ENCODE assay signal across 13 cellular contexts in the genomic region with DNA sequence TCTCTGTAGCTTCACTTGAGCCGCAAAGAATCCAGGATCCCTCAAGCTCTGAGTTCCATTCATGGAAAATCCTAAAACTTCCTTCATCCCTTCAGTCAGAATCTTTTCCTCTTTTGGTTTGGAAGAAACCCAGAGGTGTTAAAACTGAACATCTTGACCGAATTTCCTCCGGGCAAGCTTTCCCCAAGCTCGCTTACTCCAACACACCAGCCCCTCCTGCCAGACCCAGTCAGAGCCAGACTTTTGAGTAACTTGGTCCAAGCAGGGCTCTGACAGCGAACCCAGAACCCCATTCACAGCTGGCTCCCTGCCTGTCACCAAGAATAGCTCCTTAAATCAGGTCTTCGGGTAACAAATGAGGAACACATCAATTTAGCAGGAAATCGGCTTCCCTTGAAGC. TPM values are rescaled to one million over a fixed set of nuclear protein-coding genes. Genes with fewer than 3 reads are reported as not detected.
A peak's percentile ranks its signal among the peaks of the same experiment; 100 is the strongest.
DNase-seq lines count a peak whose midpoint lies in the region; ATAC-seq and TF ChIP-seq lines count a peak whose summit lies in the region.
"Had no signal": no experiment of that assay in that cellular context is flagged by ENCODE, and none has a peak within 500 bp of the region (broad histone marks: within the 10 kb centered on the region; RNA-seq: fewer than 3 reads in every experiment).

No MANE protein-coding gene starts in this region.

- no peaks in the 10 kb centered on the region for H3K27me3 Mint-ChIP-seq in Caco-2 (ENCODE audit: insufficient read depth, unreplicated experiment)

- H3K36me3 Mint-ChIP-seq in Caco-2 (ENCODE audit: insufficient read depth, unreplicated experiment), result no peaks in the 10 kb centered on the region

- H3K27me3 ChIP-seq in heart right ventricle, result peaks cover 0 to 9% (median 0%) of the 10 kb centered on the region in 7 donors
- H3K27me3 ChIP-seq in Caco-2 (replicated peaks; ENCODE audit: control insufficient read depth, insufficient read depth, low read length), result no peaks in the 10 kb centered on the region
- H3K27me3 ChIP-seq: ascending aorta had no signal

- peaks cover 6% of the 10 kb centered on the region for H3K4me1 Mint-ChIP-seq in Caco-2 (ENCODE audit: low read depth, unreplicated experiment)

- H3K4me3 Mint-ChIP-seq in Caco-2 (ENCODE audit: unreplicated experiment), result no peak overlapping the region

- peak overlapping the region; percentile 12 for H3K4me3 ChIP-seq in NB4 (ENCODE audit: low read depth, low read length)
- H3K4me3 ChIP-seq in heart right ventricle, result no peak overlapping the region
- no peak overlapping the region for H3K4me3 ChIP-seq in Caco-2 (ENCODE audit: low read depth, low read length)
- H3K4me3 ChIP-seq: ascending aorta had no signal

- POLR2A ChIA-PET in Caco-2 (lab: Charles Lee), result no interaction called here

- H3K36me3 ChIP-seq in heart right ventricle (no peaks in the 10 kb centered on the region), Caco-2 (ENCODE audit: control insufficient read depth, insufficient read depth, low read length) (no peaks in the 10 kb centered on the region)
- H3K36me3 ChIP-seq: ascending aorta, WERI-Rb-1 had no signal

- TF ChIP-seq CTCF in NB4 (IDR thresholded peaks at IDR 0.05; ENCODE audit: low read depth, low read length) (no peak), heart right ventricle (IDR thresholded peaks at IDR 0.05) (no peak), Caco-2 (IDR thresholded peaks at IDR 0.05; ENCODE audit: insufficient read depth in 1 of 2, low read depth in 1 of 2, low read length in 1 of 2, severe bottlenecking in 1 of 2, unreplicated experiment in 1 of 2) (no peak)

- peaks cover 12% of the 10 kb centered on the region for H3K9me3 Mint-ChIP-seq in Caco-2 (ENCODE audit: unreplicated experiment)

- peak overlapping the region in 6 of 10 donors; percentile 3 to 84 (median 32) for H3K27ac ChIP-seq in heart right ventricle
- H3K27ac ChIP-seq: ascending aorta, WERI-Rb-1 had no signal

- no peak for TF ChIP-seq POLR2A in NB4 (IDR thresholded peaks at IDR 0.05; ENCODE audit: extremely low read depth, insufficient read length)

- intact Hi-C loops in heart right ventricle (cut with DNase I) (no loop called here), posterior vena cava (cut with DNase I) (loop anchor here in 1 of 2 donors (10.0 kb wide), 1 partner anchor 46 kb away; no protein-coding TSS in a partner anchor), Caco-2 (cut with micrococcal nuclease; ENCODE audit: unreplicated experiment) (no loop called here)

- peak in 7 of 8 donors; percentile 18 to 69 (median 54) for ATAC-seq in heart right ventricle

- H3K4me1 ChIP-seq in heart right ventricle, result peaks cover 0 to 39% (median 17%) of the 10 kb centered on the region in 9 donors
- no peaks in the 10 kb centered on the region for H3K4me1 ChIP-seq in Caco-2
- H3K4me1 ChIP-seq: ascending aorta had no signal

- no peak overlapping the region for H3K27ac Mint-ChIP-seq in Caco-2 (ENCODE audit: unreplicated experiment)

- BruUV-seq in Caco-2 (replicated peaks; lab: Mats Ljungman, UMichigan), result no TSS peak

- 30 to 34% methylated on average over 7 of the region's 7 CpGs for WGBS in heart right ventricle, 2 donors

- peak; percentile 58 for DNase-seq in AG20443 (ENCODE audit: low spot score)
- peak; percentile 37 for DNase-seq in NB4 (ENCODE audit: low read depth)
- DNase-seq in heart right ventricle, result peak in 1 of 2 donors; percentile 25
- peak; percentile 86 for DNase-seq in posterior vena cava (ENCODE audit: low spot score)
- DNase-seq in glomerular visceral epithelial cell (ENCODE audit: extremely low spot score), result no peak
- DNase-seq in SW480 (ENCODE audit: low spot score), result no peak
- no peak for DNase-seq in NCI-H1092 (lab: John Stamatoyannopoulos, UW)
- no peak for DNase-seq in Caco-2
- DNase-seq: activated T-cell treated with anti-CD3 and anti-CD28 coated beads for 4 hours, NCI-H510A treated with DMSO at 0.1 percent for 48 hours, WERI-Rb-1 had no signal

- peaks cover 0 to 5% (median 0%) of the 10 kb centered on the region in 11 donors for H3K9me3 ChIP-seq in heart right ventricle
- no peaks in the 10 kb centered on the region for H3K9me3 ChIP-seq in Caco-2
- H3K9me3 ChIP-seq: ascending aorta had no signal

- CTCF ChIA-PET in Caco-2 (lab: Charles Lee), result no interaction called here

RNA-seq across cellular contexts. Expression of gene GAS7, which starts 27.3 kb away (rescaled TPM):
- total RNA-seq in heart right ventricle, result 100 to 1,000 TPM in 1 of 10 donors, 10 to 100 TPM in 9; 39.6 to 111 (median 67.7) TPM
- 10 to 100 TPM; 19.8 to 35.3 TPM for polyA plus RNA-seq in heart right ventricle
- total RNA-seq in posterior vena cava, result 100 to 1,000 TPM in 1 of 2 donors, 10 to 100 TPM in 1; 70.6 to 190 TPM
- 0.23 and 0.34 TPM in 2 replicates for total RNA-seq in Caco-2 (2022)
- total RNA-seq: MCF 10A had no signal

Comparison
In these comparisons a context has a peak if more than half of its experiments do, and no peak if none do; other contexts are left out.
1. DNase-seq: peak in AG20443 (single experiment), NB4 (single experiment) and posterior vena cava (single experiment); none in glomerular visceral epithelial cell (single experiment), SW480 (single experiment), NCI-H1092 (single experiment) and Caco-2 (0 of 2).
2. RNA of gene GAS7, which starts 27.3 kb away (total RNA-seq): 70.6 to 190 TPM in posterior vena cava and 39.6 to 111 TPM in heart right ventricle; 0.23 to 0.34 TPM in Caco-2; every median in the first group is over 10 times any median in the second.